8 cellular contexts compared by ENCODE assay signal in the genomic region with DNA sequence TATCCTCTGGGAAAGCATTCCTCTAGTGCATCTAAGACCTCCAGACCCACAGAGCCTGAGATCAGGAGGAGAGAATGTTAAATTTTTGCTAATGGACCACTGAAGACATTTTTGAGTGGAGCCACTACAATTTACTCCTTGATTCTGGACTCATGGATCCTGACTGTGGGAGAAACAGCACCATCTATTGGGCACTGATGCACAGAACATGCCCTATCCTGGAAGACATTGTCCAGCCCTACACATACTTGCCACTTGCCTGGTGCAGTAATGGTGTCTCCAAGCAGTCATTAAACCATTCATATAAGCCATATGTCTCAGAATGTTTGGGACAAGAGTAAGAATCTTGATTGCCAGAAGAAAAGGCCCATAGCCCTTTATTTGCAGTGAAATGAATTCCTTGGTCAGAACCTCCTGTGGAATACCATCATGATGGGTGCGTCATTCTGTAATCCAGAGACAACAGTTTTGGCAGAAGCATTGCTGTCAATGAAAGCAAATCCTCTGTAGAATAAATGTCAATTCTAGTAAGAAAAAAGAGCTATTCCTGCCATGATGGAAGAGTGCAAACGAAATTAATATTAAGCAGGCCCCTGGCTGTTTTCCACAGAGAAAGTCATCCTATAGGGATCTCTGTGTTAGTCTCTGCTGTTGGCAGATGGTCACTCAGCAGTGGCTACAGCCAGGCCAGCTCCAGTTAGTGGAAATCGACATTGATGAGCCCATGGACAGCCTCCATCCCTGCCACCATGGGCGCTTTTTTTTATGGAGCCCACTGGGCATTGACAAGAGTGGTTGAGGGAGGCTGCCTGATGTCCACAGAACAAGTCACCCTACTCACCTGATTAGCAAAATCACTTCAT. TPM values are rescaled to one million over a fixed set of nuclear protein-coding genes. Genes with fewer than 3 reads are reported as not detected.
A peak's percentile ranks its signal among the peaks of the same experiment; 100 is the strongest.
DNase-seq lines count a peak whose midpoint lies in the region; ATAC-seq and TF ChIP-seq lines count a peak whose summit lies in the region.

No MANE protein-coding gene starts in this region.

- H2AFZ ChIP-seq in SU-DHL-6 (ENCODE audit: low read depth, low read length, severe bottlenecking) = no peak overlapping the region

- H3F3A ChIP-seq in SU-DHL-6 (ENCODE audit: insufficient read depth) = peaks cover 4% of the 10 kb centered on the region; the same call in 1 of the 2 replicates

- H3K79me2 ChIP-seq in SU-DHL-6 (ENCODE audit: insufficient read depth, low read length) = no peaks in the 10 kb centered on the region

- H3K4me1 ChIP-seq in mucosa of descending colon (ENCODE audit: low read depth) = peaks cover 3% of the 10 kb centered on the region

- H3K9me3 ChIP-seq in SU-DHL-6 (ENCODE audit: insufficient read depth, low read length) (no peaks in the 10 kb centered on the region), mucosa of descending colon (no peaks in the 10 kb centered on the region)

- no peak overlapping the region for H3K9ac ChIP-seq in SU-DHL-6 (ENCODE audit: low read length)

- no peak overlapping the region for H3K27ac ChIP-seq in SU-DHL-6 (ENCODE audit: low read depth, low read length)

- no peaks in the 10 kb centered on the region for H3K27me3 ChIP-seq in SU-DHL-6 (ENCODE audit: low read length)

- DNase-seq in NCI-H1417 (lab: John Stamatoyannopoulos, UW) = peak; percentile 16 to 56 (median 50)
- DNase-seq in NCI-H1417 treated with DMSO at 0.1 percent for 48 hours (lab: John Stamatoyannopoulos, UW) = no peak
- peak; percentile 35 for DNase-seq in HT1080 (ENCODE audit: low read depth)
- DNase-seq in epithelial cell of proximal tubule (ENCODE audit: low read depth) = no peak
- DNase-seq in mucosa of descending colon = peak in 1 of 3 donors; percentile 70

- ATAC-seq in mucosa of descending colon = peak; percentile 73
- ATAC-seq in HG03039 (IDR thresholded peaks at IDR 0.05; ENCODE audit: unreplicated experiment) = no peak
- ATAC-seq in GM21529 (IDR thresholded peaks at IDR 0.05; ENCODE audit: unreplicated experiment) = no peak

- TF ChIP-seq CTCF in SU-DHL-6 (IDR thresholded peaks at IDR 0.05; ENCODE audit: insufficient read depth, low read length, poor library complexity, severe bottlenecking) = peak; percentile 67
- peak; percentile 71 for TF ChIP-seq CTCF in epithelial cell of proximal tubule (conservative IDR thresholded peaks at IDR 0.05; ENCODE audit: low read depth, low read length)
- peak; percentile 69 for TF ChIP-seq CTCF in mucosa of descending colon (IDR thresholded peaks at IDR 0.05)

- H3K9me2 ChIP-seq in SU-DHL-6 (replicated peaks; ENCODE audit: insufficient read depth, low read length) = no peaks in the 10 kb centered on the region

- H3K4me2 ChIP-seq in SU-DHL-6 (ENCODE audit: low read depth, low read length, poor library complexity, severe bottlenecking) = no peak overlapping the region

- H3K36me3 ChIP-seq in SU-DHL-6 (ENCODE audit: low read length) = no peaks in the 10 kb centered on the region
- H3K36me3 ChIP-seq in mucosa of descending colon (ENCODE audit: low read depth) = no peaks in the 10 kb centered on the region

- no peak overlapping the region for H3K4me3 ChIP-seq in SU-DHL-6 (ENCODE audit: insufficient read depth, low read length, poor library complexity, severe bottlenecking)
- no peak overlapping the region for H3K4me3 ChIP-seq in epithelial cell of proximal tubule (ENCODE audit: low read depth, low read length)
- H3K4me3 ChIP-seq in mucosa of descending colon = no peak overlapping the region

- intact Hi-C loops in mucosa of descending colon (cut with DNase I, micrococcal nuclease) = no loop called here

- H4K20me1 ChIP-seq in SU-DHL-6 (ENCODE audit: low read depth, low read length) = no peaks in the 10 kb centered on the region

RNA-seq across cellular contexts. Expression of a gene that starts 43.5 kb away (rescaled TPM):
- total RNA-seq in HT1080 (2014; rRNA removed; shearing (Covaris generic)) = not detected in 2 replicates
- polyA plus RNA-seq in HT1080 (2015; cell fraction: cytosol; rRNA removed) = not detected in 2 replicates
- polyA plus RNA-seq in HT1080 (2015; cell fraction: nucleus; rRNA removed) = not detected in 2 replicates
- 0.80 TPM in 1 of 2 replicates, not detected in the other for total RNA-seq in epithelial cell of proximal tubule
- total RNA-seq in mucosa of descending colon = not detected

Comparison
In these comparisons a context has a peak if more than half of its experiments do, and no peak if none do; other contexts are left out.
1. DNase-seq: peak in NCI-H1417 (3 of 3) and HT1080 (single experiment); none in NCI-H1417 treated with DMSO at 0.1 percent for 48 hours (single experiment) and epithelial cell of proximal tubule (single experiment).
2. Peak in every context shown above with its lines, with median percentiles within 50 percentile points of each other: CTCF ChIP-seq.